ENCODE assay signal across 17 cellular contexts in genomic region chr1:213970193-213970592, GRCh38. TPM values are rescaled to one million over a fixed set of nuclear protein-coding genes. Genes with fewer than 3 reads are reported as not detected.
DNase-seq lines count a peak whose midpoint lies in the region; ATAC-seq and TF ChIP-seq lines count a peak whose summit lies in the region.
"Had no signal": no experiment of that assay in that cellular context is flagged by ENCODE, and none has a peak within 500 bp of the region (broad histone marks: within the 10 kb centered on the region; RNA-seq: fewer than 3 reads in every experiment).

No MANE protein-coding gene starts in this region.

- POLR2A ChIA-PET in HEK293 (lab: Yijun Ruan, JAX) = interaction anchor here (0.7 kb wide), 1 partner anchor 296 kb away, joined by 3 read pairs; no protein-coding TSS in a partner anchor
- POLR2A ChIA-PET in naive thymus-derived CD8-positive, alpha-beta T cell (lab: Charles Lee) = no interaction called here

- H3K27ac ChIP-seq in HEK293 (ENCODE audit: extremely low read depth, low read depth, low read length) = no peak overlapping the region
- H3K27ac ChIP-seq in mesenchymal stem cell (ENCODE audit: low read length, poor library complexity, severe bottlenecking) = no peak overlapping the region
- H3K27ac ChIP-seq: A549, C4-2B, HL-60 had no signal

- H4K8ac ChIP-seq in mesenchymal stem cell (ENCODE audit: low read length) = no peak overlapping the region

- H2BK120ac ChIP-seq in mesenchymal stem cell (ENCODE audit: low read depth, low read length) = no peak overlapping the region

- no peak overlapping the region for H3K4me3 Mint-ChIP-seq in naive thymus-derived CD8-positive, alpha-beta T cell
- H3K4me3 Mint-ChIP-seq: CD4-positive, alpha-beta memory T cell had no signal

- in situ Hi-C loops in astrocyte of the spinal cord (cut with HindIII; ENCODE audit: low sequenced_read_pairs) = no loop called here

- no peak overlapping the region for H2BK5ac ChIP-seq in mesenchymal stem cell (ENCODE audit: low read depth, low read length, poor library complexity, severe bottlenecking)

- H3K23ac ChIP-seq in mesenchymal stem cell (ENCODE audit: low read length in 2 of 2) = no peak overlapping the region

- H2BK15ac ChIP-seq in mesenchymal stem cell (ENCODE audit: low read depth, poor library complexity, severe bottlenecking) = no peak overlapping the region

- H2AFZ ChIP-seq in mesenchymal stem cell (ENCODE audit: low read depth, low read length) = no peak overlapping the region

- H3K4me3 ChIP-seq in HEK293 (ENCODE audit: low read depth, low read length) = no peak overlapping the region
- no peak overlapping the region for H3K4me3 ChIP-seq in astrocyte of the spinal cord (ENCODE audit: low read depth, low read length)
- no peak overlapping the region for H3K4me3 ChIP-seq in mesenchymal stem cell (ENCODE audit: insufficient read depth in 1 of 2, low read depth in 1 of 2, low read length in 2 of 2)
- H3K4me3 ChIP-seq: A549, GM12878 had no signal

- H3K36me3 Mint-ChIP-seq in naive thymus-derived CD8-positive, alpha-beta T cell = peaks cover 0 to 4% (median 0%) of the 10 kb centered on the region in 3 donors
- H3K36me3 Mint-ChIP-seq: CD4-positive, alpha-beta memory T cell had no signal

- H3K4me1 ChIP-seq in HEK293 (ENCODE audit: control insufficient read depth, insufficient read depth, low read length) (peaks cover 9% of the 10 kb centered on the region; the same call in 1 of the 2 replicates), mesenchymal stem cell (ENCODE audit: control insufficient read depth, insufficient read depth, low read depth, low read length) (no peaks in the 10 kb centered on the region)
- H3K4me1 ChIP-seq: A549 had no signal

- H2AK5ac ChIP-seq in mesenchymal stem cell (ENCODE audit: low read length, severe bottlenecking) = no peak overlapping the region

- H2BK12ac ChIP-seq in mesenchymal stem cell (ENCODE audit: low read length in 2 of 2) = no peak overlapping the region

- no peak overlapping the region for H3K27ac Mint-ChIP-seq in naive thymus-derived CD8-positive, alpha-beta T cell
- H3K27ac Mint-ChIP-seq: CD4-positive, alpha-beta memory T cell had no signal

- peaks cover 0 to under 1% (median 0%) of the 10 kb centered on the region in 9 donors for H3K9me3 Mint-ChIP-seq in naive thymus-derived CD8-positive, alpha-beta T cell

- no peak overlapping the region for H3K14ac ChIP-seq in mesenchymal stem cell (ENCODE audit: low read length in 2 of 2)

- H3K18ac ChIP-seq in mesenchymal stem cell (ENCODE audit: low read depth in 1 of 2, low read length in 2 of 2) = no peak overlapping the region

- peak; percentile 20 for DNase-seq in RPMI7951 (ENCODE audit: low read depth)
- peak; percentile 46 for DNase-seq in astrocyte of the spinal cord (ENCODE audit: low read depth, low spot score)
- DNase-seq in left kidney (ENCODE audit: low read depth, low spot score) = peak; percentile 30
- DNase-seq in mesenchymal stem cell = no peak
- no peak for DNase-seq in naive thymus-derived CD8-positive, alpha-beta T cell
- DNase-seq in H4 (ENCODE audit: low spot score) = no peak
- DNase-seq: BE2C; CD4-positive, alpha-beta memory T cell; COR-L47; HCEC 1CT had no signal

- peaks cover 7 to 25% (median 19%) of the 10 kb centered on the region in 5 donors for H3K27me3 Mint-ChIP-seq in naive thymus-derived CD8-positive, alpha-beta T cell

- no peak overlapping the region for H4K91ac ChIP-seq in mesenchymal stem cell (ENCODE audit: low read length)

- no peak overlapping the region for H3K4me2 ChIP-seq in mesenchymal stem cell (ENCODE audit: low read length, poor library complexity, severe bottlenecking)
- H3K4me2 ChIP-seq: A549 had no signal

- no peaks in the 10 kb centered on the region for H3K36me3 ChIP-seq in HEK293 (ENCODE audit: control insufficient read depth in 2 of 2, insufficient read depth in 1 of 2, low read length in 2 of 2)
- H3K36me3 ChIP-seq in mesenchymal stem cell (ENCODE audit: control insufficient read depth in 1 of 2, insufficient read depth in 2 of 2, low read depth in 1 of 2, low read length in 2 of 2) = no peaks in the 10 kb centered on the region
- H3K36me3 ChIP-seq: BE2C had no signal

- H3K4me1 Mint-ChIP-seq in naive thymus-derived CD8-positive, alpha-beta T cell = no peaks in the 10 kb centered on the region
- H3K4me1 Mint-ChIP-seq: CD4-positive, alpha-beta memory T cell had no signal

- TF ChIP-seq CTCF in HEK293 (tag by site-specific recombination; IDR thresholded peaks at IDR 0.05) (no peak), astrocyte of the spinal cord (IDR thresholded peaks at IDR 0.05; ENCODE audit: low read depth, low read length) (no peak)

- no peak overlapping the region for H3K4ac ChIP-seq in mesenchymal stem cell (ENCODE audit: low read depth in 1 of 2, low read length in 2 of 2)

- CTCF ChIA-PET in HEK293 (lab: Yijun Ruan, JAX) = no interaction called here

- H3K27me3 ChIP-seq in mesenchymal stem cell (ENCODE audit: control insufficient read depth in 1 of 2, insufficient read depth in 1 of 2, low read length in 2 of 2) = peaks cover 0 to 8% of the 10 kb centered on the region in 2 experiments
- H3K27me3 ChIP-seq: BE2C had no signal

- H3K79me1 ChIP-seq in mesenchymal stem cell (replicated peaks; ENCODE audit: low read length, poor library complexity, severe bottlenecking) = no peaks in the 10 kb centered on the region

- H3K9ac ChIP-seq in mesenchymal stem cell (ENCODE audit: low read length) = no peak overlapping the region

- no peak for ATAC-seq in naive thymus-derived CD8-positive, alpha-beta T cell
- no peak for ATAC-seq in GM18520 (IDR thresholded peaks at IDR 0.05; ENCODE audit: unreplicated experiment)
- ATAC-seq: A549, GM12878 had no signal

- H3K9me3 ChIP-seq in HEK293 (ENCODE audit: control insufficient read depth, insufficient read depth, low read depth, low read length) (no peaks in the 10 kb centered on the region), mesenchymal stem cell (ENCODE audit: control insufficient read depth, low read length) (no peaks in the 10 kb centered on the region)
- H3K9me3 ChIP-seq: A549 had no signal

TF ChIP-seq in HEK293, 187 proteins besides CTCF, POLR2A, EP300 and RAD21:
- TF ChIP-seq PRDM6 (tag by site-specific recombination; IDR thresholded peaks at IDR 0.05) (peak; percentile 88), ZNF121 (tag by site-specific recombination; IDR thresholded peaks at IDR 0.05) (no peak), SALL2 (tag by site-specific recombination; IDR thresholded peaks at IDR 0.05; ENCODE audit: borderline replicate concordance) (no peak), ZNF660 (tag by site-specific recombination; IDR thresholded peaks at IDR 0.05) (peak; percentile 68; the same call in 1 of the 2 replicates), ZNF629 (tag by site-specific recombination; IDR thresholded peaks at IDR 0.05) (peak; percentile 54; the same call in 1 of the 2 replicates), ZNF335 (tag by site-specific recombination; conservative IDR thresholded peaks at IDR 0.05) (peak; percentile 46; the same call in 1 of the 2 replicates), ZNF433 (tag by site-specific recombination; IDR thresholded peaks at IDR 0.05; ENCODE audit: low read depth) (no peak), ZNF548 (tag by site-specific recombination; IDR thresholded peaks at IDR 0.05) (no peak)
- TF ChIP-seq, protein P1, sequence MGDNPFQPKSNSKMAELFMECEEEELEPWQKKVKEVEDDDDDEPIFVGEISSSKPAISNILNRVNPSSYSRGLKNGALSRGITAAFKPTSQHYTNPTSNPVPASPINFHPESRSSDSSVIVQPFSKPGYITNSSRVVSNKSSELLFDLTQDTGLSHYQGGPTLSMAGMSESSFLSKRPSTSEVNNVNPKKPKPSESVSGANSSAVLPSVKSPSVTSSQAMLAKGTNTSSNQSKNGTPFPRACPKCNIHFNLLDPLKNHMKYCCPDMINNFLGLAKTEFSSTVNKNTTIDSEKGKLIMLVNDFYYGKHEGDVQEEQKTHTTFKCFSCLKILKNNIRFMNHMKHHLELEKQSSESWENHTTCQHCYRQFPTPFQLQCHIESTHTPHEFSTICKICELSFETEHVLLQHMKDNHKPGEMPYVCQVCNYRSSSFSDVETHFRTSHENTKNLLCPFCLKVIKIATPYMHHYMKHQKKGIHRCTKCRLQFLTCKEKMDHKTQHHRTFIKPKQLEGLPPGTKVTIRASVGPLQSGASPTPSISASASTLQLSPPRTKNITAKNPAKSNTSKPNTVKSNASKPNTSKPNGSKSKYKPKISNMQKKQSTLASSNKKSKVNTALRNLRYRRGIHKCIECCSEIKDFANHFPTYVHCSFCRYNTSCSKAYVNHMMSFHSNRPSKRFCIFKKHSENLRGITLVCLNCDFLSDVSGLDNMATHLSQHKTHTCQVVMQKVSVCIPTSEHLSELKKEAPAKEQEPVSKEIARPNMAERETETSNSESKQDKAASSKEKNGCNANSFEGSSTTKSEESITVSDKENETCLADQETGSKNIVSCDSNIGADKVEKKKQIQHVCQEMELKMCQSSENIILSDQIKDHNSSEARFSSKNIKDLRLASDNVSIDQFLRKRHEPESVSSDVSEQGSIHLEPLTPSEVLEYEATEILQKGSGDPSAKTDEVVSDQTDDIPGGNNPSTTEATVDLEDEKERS (tag by site-specific recombination; IDR thresholded peaks at IDR 0.05) = no peak

RNA-seq across cellular contexts. Expression of gene PROX1, which starts 17.6 kb away (rescaled TPM):
- total RNA-seq in RPMI7951 (2014; rRNA removed; shearing (Covaris generic)) = 2.4 and 3.0 TPM in 2 replicates
- polyA plus RNA-seq in mesenchymal stem cell (2013, experiment 1 of 2) = 0.10 TPM
- polyA plus RNA-seq in mesenchymal stem cell (2013, experiment 2 of 2) = 0.11 TPM
- not detected for total RNA-seq in naive thymus-derived CD8-positive, alpha-beta T cell
- polyA plus RNA-seq in naive thymus-derived CD8-positive, alpha-beta T cell = not detected
- total RNA-seq in H4 (2014; rRNA removed; shearing (Covaris generic)) = 0.14 and 0.21 TPM in 2 replicates
- total RNA-seq: CD4-positive, alpha-beta memory T cell; G401 had no signal
- polyA plus RNA-seq: CD4-positive, alpha-beta memory T cell had no signal

Comparison
In these comparisons a context has a peak if more than half of its experiments do, and no peak if none do; other contexts are left out.
1. DNase-seq: peak in RPMI7951 (single experiment), astrocyte of the spinal cord (single experiment) and left kidney (single experiment); none in mesenchymal stem cell (single experiment), naive thymus-derived CD8-positive, alpha-beta T cell (0 of 10) and H4 (single experiment).